ENCODE assay signal across 17 cellular contexts in the genomic region with DNA sequence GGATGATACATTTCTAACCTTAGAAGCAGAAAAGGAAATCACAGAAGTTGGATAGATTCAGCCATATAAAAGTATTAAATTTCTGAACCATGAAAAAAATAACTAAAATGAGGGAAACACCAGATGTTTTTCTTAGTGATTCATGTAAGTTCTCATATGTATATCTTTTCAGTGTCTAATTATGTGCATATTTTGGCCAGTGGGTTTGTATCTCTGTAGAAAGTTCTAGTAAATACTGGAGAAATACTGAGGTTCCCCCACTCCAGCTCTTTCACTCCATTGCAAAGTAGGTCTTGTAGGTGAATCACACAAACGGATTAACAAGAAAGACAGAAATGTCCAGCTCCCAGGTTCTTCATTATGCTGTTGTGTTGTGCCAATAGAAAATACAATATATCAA.
DNase-seq lines count a peak whose midpoint lies in the region; ATAC-seq, FAIRE-seq and TF ChIP-seq lines count a peak whose summit lies in the region.
"Had no signal": no experiment of that assay in that cellular context is flagged by ENCODE, and none has a peak within 500 bp of the region (broad histone marks: within the 10 kb centered on the region; RNA-seq: fewer than 3 reads in every experiment).

No MANE protein-coding gene starts in this region.

- H3K27ac Mint-ChIP-seq in brain: peak overlapping the region in 4 of 5 experiments; percentile 40 to 74 (median 58)
- peak overlapping the region; percentile 17 for H3K27ac Mint-ChIP-seq in type B pancreatic cell
- H3K27ac Mint-ChIP-seq: CD8-positive, alpha-beta memory T cell; GM23338 had no signal

- 41% methylated on average over 1 of the region's 1 CpG for WGBS in mammary epithelial cell (ENCODE audit: low coverage, missing lambda C conversion rate)

- H2AFZ ChIP-seq in mammary epithelial cell (ENCODE audit: low read depth, low read length) (no peak overlapping the region), keratinocyte (ENCODE audit: control insufficient read depth, low read length) (no peak overlapping the region), PC-3 (ENCODE audit: low read length) (no peak overlapping the region)
- H2AFZ ChIP-seq: GM23338 had no signal

- CTCF ChIA-PET in mammary epithelial cell (lab: Charles Lee; ENCODE audit: low non-redundant PET): no interaction called here
- CTCF ChIA-PET in PC-3 (lab: Charles Lee): interaction anchor here (0.6 kb wide), 1 partner anchor 116 kb away, joined by 3 read pairs; no protein-coding TSS in a partner anchor

- dilution Hi-C loops in mammary epithelial cell (cut with HindIII; ENCODE audit: low sequenced_read_pairs) (loop anchor here (5.0 kb wide), 1 partner anchor 46 kb away; no protein-coding TSS in a partner anchor), keratinocyte (cut with MboI; ENCODE audit: extremely low pct_ligation_motif_present, low sequenced_read_pairs) (no loop called here)

- peaks cover 75% of the 10 kb centered on the region for H3K4me1 ChIP-seq in mammary epithelial cell (ENCODE audit: insufficient read depth, low read length)
- H3K4me1 ChIP-seq in breast epithelium: peaks cover 0 to 23% of the 10 kb centered on the region in 2 donors
- peaks cover 73% of the 10 kb centered on the region for H3K4me1 ChIP-seq in keratinocyte (ENCODE audit: control insufficient read depth, extremely low read depth, insufficient read depth, low read length)
- H3K4me1 ChIP-seq in PC-3 (ENCODE audit: insufficient read depth, low read length): peaks cover 77% of the 10 kb centered on the region
- H3K4me1 ChIP-seq: BLaER1 had no signal

- peaks cover 15% of the 10 kb centered on the region for H3F3A ChIP-seq in PC-3 (ENCODE audit: low read length, unreplicated experiment)

- no peak for FAIRE-seq in keratinocyte (lab: Jason Lieb, UNC)
- FAIRE-seq: GM18507 had no signal

- ATAC-seq in PC-3: no peak
- ATAC-seq: GM23338 had no signal

- TF ChIP-seq POLR2A in breast epithelium (IDR thresholded peaks at IDR 0.05): no peak

- H3K36me3 Mint-ChIP-seq in brain (peaks cover 3% of the 10 kb centered on the region), type B pancreatic cell (peaks cover 9% of the 10 kb centered on the region)
- H3K36me3 Mint-ChIP-seq: CD8-positive, alpha-beta memory T cell had no signal

- H3K9ac ChIP-seq in mammary epithelial cell (ENCODE audit: insufficient read depth, low read length): no peak overlapping the region
- no peak overlapping the region for H3K9ac ChIP-seq in keratinocyte (ENCODE audit: control insufficient read depth, extremely low read depth, insufficient read depth, low read length)
- no peak overlapping the region for H3K9ac ChIP-seq in PC-3 (ENCODE audit: low read length)
- H3K9ac ChIP-seq: BLaER1 had no signal

- peak overlapping the region; percentile 95 for H3K27ac ChIP-seq in mammary epithelial cell (ENCODE audit: insufficient read depth, low read depth, low read length)
- H3K27ac ChIP-seq in breast epithelium: no peak overlapping the region
- peak overlapping the region; percentile 7 for H3K27ac ChIP-seq in keratinocyte (ENCODE audit: control insufficient read depth, insufficient read depth, low read length)
- no peak overlapping the region for H3K27ac ChIP-seq in PC-3 (ENCODE audit: low read length)
- H3K27ac ChIP-seq: 22Rv1, BLaER1 had no signal

- no peaks in the 10 kb centered on the region for H3K9me3 ChIP-seq in mammary epithelial cell (replicated peaks; ENCODE audit: insufficient read depth, low read length)
- H3K9me3 ChIP-seq in breast epithelium: no peaks in the 10 kb centered on the region
- H3K9me3 ChIP-seq in keratinocyte (ENCODE audit: control insufficient read depth, low read depth, low read length): no peaks in the 10 kb centered on the region
- no peaks in the 10 kb centered on the region for H3K9me3 ChIP-seq in PC-3 (ENCODE audit: low read length)
- H3K9me3 ChIP-seq: BLaER1, Caco-2 had no signal

- no peak for DNase-seq in mammary epithelial cell
- no peak for DNase-seq in breast epithelium (ENCODE audit: low spot score in 2 of 2)
- DNase-seq in keratinocyte (ENCODE audit: low read depth, low spot score): no peak
- no peak for DNase-seq in type B pancreatic cell (ENCODE audit: extremely low spot score, unreplicated experiment)
- DNase-seq in DMS53 treated with DMSO at 0.1 percent for 48 hours (lab: John Stamatoyannopoulos, UW; ENCODE audit: unreplicated experiment): no peak
- no peak for DNase-seq in PC-3
- no peak for DNase-seq in head of caudate nucleus
- DNase-seq: AML-193; Caco-2; CD8-positive, alpha-beta memory T cell; DMS53; H7 had no signal

- in situ Hi-C loops in mammary epithelial cell (cut with MboI; ENCODE audit: low sequenced_read_pairs in 2 of 2): no loop called here

- H3K4me3 Mint-ChIP-seq in brain (peak overlapping the region in 1 of 5 experiments; percentile 3), type B pancreatic cell (no peak overlapping the region)
- H3K4me3 Mint-ChIP-seq: CD8-positive, alpha-beta memory T cell; GM23338 had no signal

- H3K27me3 ChIP-seq in mammary epithelial cell (ENCODE audit: insufficient read depth, low read length) (no peaks in the 10 kb centered on the region), breast epithelium (no peaks in the 10 kb centered on the region), keratinocyte (ENCODE audit: control insufficient read depth, extremely low read depth, insufficient read depth, low read length) (no peaks in the 10 kb centered on the region), PC-3 (ENCODE audit: low read length) (no peaks in the 10 kb centered on the region)
- H3K27me3 ChIP-seq: BLaER1 had no signal

- TF ChIP-seq CTCF in mammary epithelial cell (conservative IDR thresholded peaks at IDR 0.05 in 1 of 2, IDR thresholded peaks at IDR 0.05 in 1 of 2; ENCODE audit: extremely low read depth in 1 of 2, insufficient read depth in 1 of 2, low read depth in 1 of 2, low read length in 2 of 2) (no peak), breast epithelium (IDR thresholded peaks at IDR 0.05) (no peak), brain (conservative IDR thresholded peaks at IDR 0.05) (no peak), keratinocyte (optimal IDR thresholded peaks at IDR 0.05 in 1 of 3, IDR thresholded peaks at IDR 0.05 in 1 of 3, conservative IDR thresholded peaks at IDR 0.05 in 1 of 3; ENCODE audit: extremely low read depth in 1 of 3, insufficient read depth in 2 of 3, low read length in 3 of 3) (no peak), type B pancreatic cell (conservative IDR thresholded peaks at IDR 0.05) (no peak), PC-3 (conservative IDR thresholded peaks at IDR 0.05; ENCODE audit: low read depth, low read length) (no peak)

- H3K4me3 ChIP-seq in mammary epithelial cell (replicated peaks in 1 of 3; ENCODE audit: insufficient read depth in 1 of 3, low read depth in 2 of 3, low read length in 3 of 3) (no peak overlapping the region), breast epithelium (no peak overlapping the region), keratinocyte (ENCODE audit: control insufficient read depth in 2 of 3, extremely low read depth in 1 of 3, insufficient read depth in 2 of 3, low read depth in 1 of 3, low read length in 3 of 3) (no peak overlapping the region), PC-3 (ENCODE audit: low read length) (no peak overlapping the region)
- H3K4me3 ChIP-seq: BLaER1, GM23338 had no signal

- POLR2A ChIA-PET in PC-3 (lab: Charles Lee; ENCODE audit: unreplicated experiment): no interaction called here

- H3K9me3 Mint-ChIP-seq in brain (no peaks in the 10 kb centered on the region), type B pancreatic cell (no peaks in the 10 kb centered on the region)
- H3K9me3 Mint-ChIP-seq: CD8-positive, alpha-beta memory T cell; GM23338 had no signal

- peaks cover 94% of the 10 kb centered on the region for H3K79me2 ChIP-seq in mammary epithelial cell (ENCODE audit: insufficient read depth, low read length)
- H3K79me2 ChIP-seq in keratinocyte (ENCODE audit: control insufficient read depth, insufficient read depth, low read length): peaks cover 70% of the 10 kb centered on the region
- H3K79me2 ChIP-seq in PC-3 (ENCODE audit: low read length): peaks cover 73% of the 10 kb centered on the region

- H3K9me2 ChIP-seq in PC-3 (replicated peaks; ENCODE audit: low read length): no peaks in the 10 kb centered on the region

- no peaks in the 10 kb centered on the region for H3K36me3 ChIP-seq in mammary epithelial cell (ENCODE audit: insufficient read depth, low read length)
- no peaks in the 10 kb centered on the region for H3K36me3 ChIP-seq in breast epithelium
- H3K36me3 ChIP-seq in keratinocyte (ENCODE audit: control insufficient read depth in 2 of 2, extremely low read depth in 1 of 2, insufficient read depth in 2 of 2, low read length in 2 of 2): peaks cover 1 to 7% of the 10 kb centered on the region in 2 experiments
- H3K36me3 ChIP-seq in PC-3 (ENCODE audit: low read depth, low read length): peaks cover 3% of the 10 kb centered on the region; the same call in 1 of the 2 replicates
- H3K36me3 ChIP-seq: BLaER1 had no signal

- no peak overlapping the region for H3K4me2 ChIP-seq in mammary epithelial cell (ENCODE audit: insufficient read depth, low read depth, low read length)
- no peak overlapping the region for H3K4me2 ChIP-seq in keratinocyte (ENCODE audit: control insufficient read depth, extremely low read depth, insufficient read depth, low read depth, low read length)
- no peak overlapping the region for H3K4me2 ChIP-seq in PC-3 (ENCODE audit: low read length)
- H3K4me2 ChIP-seq: BLaER1, GM23338 had no signal

- intact Hi-C loops in mammary epithelial cell (cut with micrococcal nuclease) (no loop called here), breast epithelium (cut with DNase I; ENCODE audit: low total_unique reads) (no loop called here), PC-3 (cut with micrococcal nuclease) (no loop called here), head of caudate nucleus (cut with DNase I) (no loop called here)

- H3K27me3 Mint-ChIP-seq in brain (no peaks in the 10 kb centered on the region), type B pancreatic cell (no peaks in the 10 kb centered on the region)

- peaks cover 3% of the 10 kb centered on the region for H3K9me1 ChIP-seq in keratinocyte (ENCODE audit: control insufficient read depth, extremely low read depth, insufficient read depth, low read length)

- BruUV-seq in mammary epithelial cell (replicated peaks; lab: Mats Ljungman, UMichigan): no TSS peak
- no TSS peak for BruUV-seq in PC-3 (replicated peaks; lab: Mats Ljungman, UMichigan)

- H4K20me1 ChIP-seq in mammary epithelial cell (ENCODE audit: insufficient read depth, low read length): no peaks in the 10 kb centered on the region
- no peaks in the 10 kb centered on the region for H4K20me1 ChIP-seq in keratinocyte (ENCODE audit: control insufficient read depth, extremely low read depth, insufficient read depth, low read length)
- no peaks in the 10 kb centered on the region for H4K20me1 ChIP-seq in PC-3 (ENCODE audit: low read length)
- H4K20me1 ChIP-seq: BLaER1 had no signal

- peaks cover 81% of the 10 kb centered on the region for H3K4me1 Mint-ChIP-seq in brain
- peaks cover 54% of the 10 kb centered on the region for H3K4me1 Mint-ChIP-seq in type B pancreatic cell (ENCODE audit: unreplicated experiment)
- H3K4me1 Mint-ChIP-seq: CD8-positive, alpha-beta memory T cell had no signal

Comparison
In these comparisons a context has a peak if more than half of its experiments do, and no peak if none do; other contexts are left out.
1. H3K27ac ChIP-seq: peak in mammary epithelial cell (single experiment) and keratinocyte (single experiment); none in breast epithelium (0 of 2) and PC-3 (single experiment).